ENCODE assay signal across 26 cellular contexts in genomic region chr6:34554593-34555322, GRCh38. TPM values are rescaled to one million over a fixed set of nuclear protein-coding genes. Genes with fewer than 3 reads are reported as not detected.
A peak's percentile ranks its signal among the peaks of the same experiment; 100 is the strongest.
DNase-seq lines count a peak whose midpoint lies in the region; ATAC-seq and TF ChIP-seq lines count a peak whose summit lies in the region.
"Had no signal": no experiment of that assay in that cellular context is flagged by ENCODE, and none has a peak within 500 bp of the region (broad histone marks: within the 10 kb centered on the region; RNA-seq: fewer than 3 reads in every experiment).

No MANE protein-coding gene starts in this region.

- H3K27me3 Mint-ChIP-seq in activated CD4-positive, alpha-beta memory T cell treated with anti-CD3 and anti-CD28 coated beads for 36 hours, result no peaks in the 10 kb centered on the region
- H3K27me3 Mint-ChIP-seq in activated CD4-positive, alpha-beta memory T cell treated with anti-CD3 and anti-CD28 coated beads, Interleukin-2, amount 10 ng/mL, durations not matched to agents 7 days and 5 days, result no peaks in the 10 kb centered on the region
- H3K27me3 Mint-ChIP-seq in CD8-positive, alpha-beta memory T cell, result peaks cover 5 to 6% of the 10 kb centered on the region in 2 donors
- H3K27me3 Mint-ChIP-seq: activated naive CD8-positive, alpha-beta T cell; natural killer cell treated with Interleukin-12 subunit alpha and Interleukin-12 subunit beta and Interleukin-15 and Interleukin-18, amount 100 ng/mL, for 72 hours had no signal

- H3K9me3 ChIP-seq in colonic mucosa (no peaks in the 10 kb centered on the region), prostate gland (no peaks in the 10 kb centered on the region)
- no peaks in the 10 kb centered on the region for H3K9me3 ChIP-seq in CD8-positive, alpha-beta memory T cell (ENCODE audit: low read length)
- H3K9me3 ChIP-seq: SJSA1 had no signal

- DNase-seq in activated CD4-positive, alpha-beta memory T cell treated with anti-CD3 and anti-CD28 coated beads for 36 hours, result peak; percentile 13
- DNase-seq in activated CD4-positive, alpha-beta memory T cell treated with anti-CD3 and anti-CD28 coated beads, Interleukin-2, amount 10 ng/mL, durations not matched to agents 7 days and 5 days, result no peak
- no peak for DNase-seq in LNCaP clone FGC (ENCODE audit: low read depth)
- no peak for DNase-seq in colonic mucosa
- DNase-seq in prostate gland (ENCODE audit: low spot score), result peak; percentile 40
- DNase-seq in NCI-H128 (lab: John Stamatoyannopoulos, UW; ENCODE audit: unreplicated experiment), result no peak
- DNase-seq in CD8-positive, alpha-beta memory T cell, result no peak
- DNase-seq: ACHN; activated CD8-positive, alpha-beta T cell treated with anti-CD3 and anti-CD28 coated beads, Interleukin-2, amount 10 ng/mL, durations not matched to agents 7 days and 5 days; activated T-cell treated with anti-CD3 and anti-CD28 coated beads, Interleukin-2, amount 50 U/mL, for 48 hours; cortex of kidney; foreskin keratinocyte; hypothalamus; NCI-H1436 treated with DMSO at 0.1 percent for 48 hours; NCI-H2171 treated with DMSO at 0.1 percent for 48 hours; T-helper 17 cell had no signal

- intact Hi-C loops in activated CD4-positive, alpha-beta memory T cell treated with anti-CD3 and anti-CD28 coated beads for 36 hours (cut with micrococcal nuclease), result no loop called here
- intact Hi-C loops in colonic mucosa (cut with DNase I) (no loop called here), prostate gland (cut with DNase I) (no loop called here)

- peaks cover 4% of the 10 kb centered on the region for H3K9me3 Mint-ChIP-seq in activated CD4-positive, alpha-beta memory T cell treated with anti-CD3 and anti-CD28 coated beads for 36 hours
- no peaks in the 10 kb centered on the region for H3K9me3 Mint-ChIP-seq in activated CD4-positive, alpha-beta memory T cell treated with anti-CD3 and anti-CD28 coated beads, Interleukin-2, amount 10 ng/mL, durations not matched to agents 7 days and 5 days
- peaks cover 0 to 4% (median 0%) of the 10 kb centered on the region in 5 donors for H3K9me3 Mint-ChIP-seq in CD8-positive, alpha-beta memory T cell
- H3K9me3 Mint-ChIP-seq: brain; natural killer cell treated with Interleukin-12 subunit alpha and Interleukin-12 subunit beta and Interleukin-15 and Interleukin-18, amount 100 ng/mL, for 72 hours had no signal

- H3K36me3 ChIP-seq in colonic mucosa (no peaks in the 10 kb centered on the region), prostate gland (no peaks in the 10 kb centered on the region)
- H3K36me3 ChIP-seq in CD8-positive, alpha-beta memory T cell (ENCODE audit: insufficient read depth, low read length), result no peaks in the 10 kb centered on the region
- H3K36me3 ChIP-seq: SJSA1 had no signal

- H3K27ac ChIP-seq in colonic mucosa (peak overlapping the region; percentile 49), prostate gland (peak overlapping the region; percentile 86 to 90)
- H3K27ac ChIP-seq in CD8-positive, alpha-beta memory T cell (ENCODE audit: low read depth, low read length), result no peak overlapping the region
- H3K27ac ChIP-seq: foreskin keratinocyte, SJSA1 had no signal

- H3K4me1 Mint-ChIP-seq in activated CD4-positive, alpha-beta memory T cell treated with anti-CD3 and anti-CD28 coated beads for 36 hours (ENCODE audit: low read depth), result peaks cover 10% of the 10 kb centered on the region
- H3K4me1 Mint-ChIP-seq in activated CD4-positive, alpha-beta memory T cell treated with anti-CD3 and anti-CD28 coated beads, Interleukin-2, amount 10 ng/mL, durations not matched to agents 7 days and 5 days, result peaks cover 15% of the 10 kb centered on the region
- H3K4me1 Mint-ChIP-seq in CD8-positive, alpha-beta memory T cell, result peaks cover 0 to 11% (median 0%) of the 10 kb centered on the region in 3 donors

- H3K4me1 ChIP-seq in colonic mucosa (no peaks in the 10 kb centered on the region), prostate gland (replicated peaks) (peaks cover 17% of the 10 kb centered on the region)
- no peaks in the 10 kb centered on the region for H3K4me1 ChIP-seq in CD8-positive, alpha-beta memory T cell (ENCODE audit: insufficient read depth, low read length)
- H3K4me1 ChIP-seq: foreskin keratinocyte, SJSA1 had no signal

- no peak for TF ChIP-seq POLR2A in prostate gland (IDR thresholded peaks at IDR 0.05)

- H3K27me3 ChIP-seq in colonic mucosa (no peaks in the 10 kb centered on the region), prostate gland (replicated peaks; ENCODE audit: insufficient read depth) (no peaks in the 10 kb centered on the region)
- no peaks in the 10 kb centered on the region for H3K27me3 ChIP-seq in CD8-positive, alpha-beta memory T cell (ENCODE audit: insufficient read depth, low read length, poor library complexity, severe bottlenecking)
- H3K27me3 ChIP-seq: SJSA1 had no signal

- peak overlapping the region; percentile 79 for H3K4me3 ChIP-seq in LNCaP clone FGC (ENCODE audit: low read depth, low read length)
- H3K4me3 ChIP-seq in colonic mucosa, result peak overlapping the region; percentile 37
- peak overlapping the region; percentile 52 to 61 for H3K4me3 ChIP-seq in prostate gland
- no peak overlapping the region for H3K4me3 ChIP-seq in CD8-positive, alpha-beta memory T cell (ENCODE audit: low read length)
- H3K4me3 ChIP-seq: SJSA1 had no signal

- H3K9ac ChIP-seq in colonic mucosa (ENCODE audit: low read depth in 2 of 2, low read length in 2 of 2), result peak overlapping the region; percentile 53 to 76

- ATAC-seq in HG02610 (IDR thresholded peaks at IDR 0.05; ENCODE audit: unreplicated experiment), result no peak
- ATAC-seq: activated CD8-positive, alpha-beta T cell treated with anti-CD3 and anti-CD28 coated beads, Interleukin-2, amount 10 ng/mL, durations not matched to agents 7 days and 5 days; foreskin keratinocyte; T-helper 17 cell had no signal

- WGBS in prostate gland, result 57% methylated on average over 15 of the region's 20 CpGs

- no peak overlapping the region for H3K27ac Mint-ChIP-seq in activated CD4-positive, alpha-beta memory T cell treated with anti-CD3 and anti-CD28 coated beads for 36 hours
- no peak overlapping the region for H3K27ac Mint-ChIP-seq in activated CD4-positive, alpha-beta memory T cell treated with anti-CD3 and anti-CD28 coated beads, Interleukin-2, amount 10 ng/mL, durations not matched to agents 7 days and 5 days
- no peak overlapping the region for H3K27ac Mint-ChIP-seq in CD8-positive, alpha-beta memory T cell
- H3K27ac Mint-ChIP-seq: activated CD8-positive, alpha-beta T cell treated with anti-CD3 and anti-CD28 coated beads, Interleukin-2, amount 10 ng/mL, durations not matched to agents 7 days and 5 days; activated naive CD8-positive, alpha-beta T cell; natural killer cell treated with Interleukin-12 subunit alpha and Interleukin-12 subunit beta and Interleukin-15 and Interleukin-18, amount 100 ng/mL, for 72 hours; T-helper 17 cell had no signal

- no peaks in the 10 kb centered on the region for H3K36me3 Mint-ChIP-seq in activated CD4-positive, alpha-beta memory T cell treated with anti-CD3 and anti-CD28 coated beads for 36 hours
- H3K36me3 Mint-ChIP-seq in activated CD4-positive, alpha-beta memory T cell treated with anti-CD3 and anti-CD28 coated beads, Interleukin-2, amount 10 ng/mL, durations not matched to agents 7 days and 5 days (ENCODE audit: low read depth), result no peaks in the 10 kb centered on the region
- no peaks in the 10 kb centered on the region for H3K36me3 Mint-ChIP-seq in CD8-positive, alpha-beta memory T cell
- H3K36me3 Mint-ChIP-seq: activated naive CD8-positive, alpha-beta T cell; brain; natural killer cell treated with Interleukin-12 subunit alpha and Interleukin-12 subunit beta and Interleukin-15 and Interleukin-18, amount 100 ng/mL, for 72 hours had no signal

- no peak overlapping the region for H3K4me3 Mint-ChIP-seq in activated CD4-positive, alpha-beta memory T cell treated with anti-CD3 and anti-CD28 coated beads for 36 hours
- no peak overlapping the region for H3K4me3 Mint-ChIP-seq in activated CD4-positive, alpha-beta memory T cell treated with anti-CD3 and anti-CD28 coated beads, Interleukin-2, amount 10 ng/mL, durations not matched to agents 7 days and 5 days
- no peak overlapping the region for H3K4me3 Mint-ChIP-seq in CD8-positive, alpha-beta memory T cell
- H3K4me3 Mint-ChIP-seq: activated CD8-positive, alpha-beta T cell treated with anti-CD3 and anti-CD28 coated beads, Interleukin-2, amount 10 ng/mL, durations not matched to agents 7 days and 5 days; activated naive CD8-positive, alpha-beta T cell; brain; natural killer cell treated with Interleukin-12 subunit alpha and Interleukin-12 subunit beta and Interleukin-15 and Interleukin-18, amount 100 ng/mL, for 72 hours; T-helper 17 cell had no signal

- POLR2A ChIA-PET in activated CD4-positive, alpha-beta memory T cell treated with anti-CD3 and anti-CD28 coated beads for 36 hours (lab: Charles Lee), result no interaction called here
- POLR2A ChIA-PET in activated CD4-positive, alpha-beta memory T cell treated with anti-CD3 and anti-CD28 coated beads, Interleukin-2, amount 10 ng/mL, durations not matched to agents 7 days and 5 days (lab: Charles Lee), result no interaction called here
- POLR2A ChIA-PET in CD8-positive, alpha-beta memory T cell (lab: Charles Lee), result interaction anchor here (0.5 kb wide), 1 partner anchor 455 kb away, joined by 5 read pairs; no protein-coding TSS in a partner anchor

- CTCF ChIA-PET in activated CD4-positive, alpha-beta memory T cell treated with anti-CD3 and anti-CD28 coated beads for 36 hours (lab: Charles Lee), result interaction anchor here (0.9 kb wide), 1 partner anchor 54 kb away, joined by 4 read pairs; no protein-coding TSS in a partner anchor
- CTCF ChIA-PET in activated CD4-positive, alpha-beta memory T cell treated with anti-CD3 and anti-CD28 coated beads, Interleukin-2, amount 10 ng/mL, durations not matched to agents 7 days and 5 days (lab: Charles Lee), result interaction anchor here (1.5 kb wide), 1 partner anchor 95 kb away, joined by 3 read pairs; no protein-coding TSS in a partner anchor
- CTCF ChIA-PET in CD8-positive, alpha-beta memory T cell (lab: Charles Lee), result interaction anchor here (1.5 kb wide), 1 partner anchor 70 kb away, joined by 3 read pairs; no protein-coding TSS in a partner anchor

- no peak for TF ChIP-seq CTCF in LNCaP clone FGC (IDR thresholded peaks at IDR 0.05; ENCODE audit: control insufficient read depth, extremely low read depth, insufficient read depth)
- no peak for TF ChIP-seq CTCF in colonic mucosa (IDR thresholded peaks at IDR 0.05)
- no peak for TF ChIP-seq CTCF in prostate gland (IDR thresholded peaks at IDR 0.05)

RNA-seq across cellular contexts. Expression of gene SPDEF, which starts 1.4 kb away (rescaled TPM):
- total RNA-seq in activated CD4-positive, alpha-beta memory T cell treated with anti-CD3 and anti-CD28 coated beads for 36 hours, result under 1 TPM in 1 of 2 experiments, not detected in 1; 0.33 TPM
- total RNA-seq in activated CD4-positive, alpha-beta memory T cell treated with anti-CD3 and anti-CD28 coated beads, Interleukin-2, amount 10 ng/mL, durations not matched to agents 7 days and 5 days, result not detected
- total RNA-seq in colonic mucosa (100 to 1,000 TPM in 1 of 2 donors, 10 to 100 TPM in 1; 71.0 to 102 TPM), prostate gland (100 to 1,000 TPM; 165 to 738 TPM)
- total RNA-seq in CD8-positive, alpha-beta memory T cell, result not detected
- not detected for polyA plus RNA-seq in CD8-positive, alpha-beta memory T cell
- total RNA-seq: epithelial cell of proximal tubule; foreskin keratinocyte; lung microvascular endothelial cell; M059J; natural killer cell treated with Interleukin-12 subunit alpha and Interleukin-12 subunit beta and Interleukin-15 and Interleukin-18, amount 100 ng/mL, for 72 hours; posterior vena cava; SJSA1; skeletal muscle tissue had no signal

Comparison
In these comparisons a context has a peak if more than half of its experiments do, and no peak if none do; other contexts are left out.
1. DNase-seq: peak in activated CD4-positive, alpha-beta memory T cell treated with anti-CD3 and anti-CD28 coated beads for 36 hours (single experiment) and prostate gland (single experiment); none in activated CD4-positive, alpha-beta memory T cell treated with anti-CD3 and anti-CD28 coated beads, Interleukin-2, amount 10 ng/mL, durations not matched to agents 7 days and 5 days (single experiment), LNCaP clone FGC (single experiment), colonic mucosa (single experiment), NCI-H128 (single experiment) and CD8-positive, alpha-beta memory T cell (0 of 5).
2. RNA of gene SPDEF, which starts 1.4 kb away (total RNA-seq): 165 to 738 TPM in prostate gland and 71.0 to 102 TPM in colonic mucosa; 0.33 TPM in activated CD4-positive, alpha-beta memory T cell treated with anti-CD3 and anti-CD28 coated beads for 36 hours, not detected in CD8-positive, alpha-beta memory T cell and not detected in activated CD4-positive, alpha-beta memory T cell treated with anti-CD3 and anti-CD28 coated beads, Interleukin-2, amount 10 ng/mL, durations not matched to agents 7 days and 5 days; every median in the first group is over 10 times any median in the second.